Comparison of ENCODE assay signal across 15 cellular contexts in genomic region chr11:134734446-134734845, GRCh38.
"Had no signal": no experiment of that assay in that cellular context is flagged by ENCODE, and none has a peak within 500 bp of the region (broad histone marks: within the 10 kb centered on the region; RNA-seq: fewer than 3 reads in every experiment).

No MANE protein-coding gene starts in this region.

- H3K27me3 ChIP-seq: sigmoid colon, upper lobe of right lung had no signal

- DNase-seq: activated CD4-positive, alpha-beta T cell treated with anti-CD3 and anti-CD28 coated beads, Interleukin-2, amount 50 U/mL, for 4 hours; activated effector memory CD4-positive, alpha-beta T cell treated with anti-CD3 and anti-CD28 coated beads, Interleukin-2, amount 50 U/mL, for 16 hours; activated naive CD8-positive, alpha-beta T cell treated with anti-CD3 and anti-CD28 coated beads, Interleukin-2, amount 50 U/mL, for 24 hours; activated T-cell treated with anti-CD3 and anti-CD28 coated beads, Interleukin-2, amount 50 U/mL, for 4 hours; central memory CD4-positive, alpha-beta T cell; dermis blood vessel endothelial cell; left colon; mucosa of descending colon; natural killer cell; sigmoid colon; stimulated activated CD4-positive, alpha-beta T cell treated with anti-CD3 and anti-CD28 coated beads, Interleukin-12 subunit alpha, Interleukin-12 subunit beta, amount 100 ng/mL, for 4 hours; stimulated activated naive CD4-positive, alpha-beta T cell treated with Interleukin-2 at 50 U/mL for 16 hours; upper lobe of right lung had no signal

- H3K9me3 Mint-ChIP-seq: activated naive CD8-positive, alpha-beta T cell treated with anti-CD3 and anti-CD28 coated beads, Interleukin-2, amount 50 U/mL, for 24 hours; activated T-cell treated with anti-CD3 and anti-CD28 coated beads, Interleukin-2, amount 50 U/mL, for 4 hours; natural killer cell had no signal

- H3K27ac Mint-ChIP-seq: activated naive CD8-positive, alpha-beta T cell treated with anti-CD3 and anti-CD28 coated beads, Interleukin-2, amount 50 U/mL, for 24 hours; natural killer cell had no signal

- H3K4me3 Mint-ChIP-seq: natural killer cell had no signal

- H3K36me3 Mint-ChIP-seq: natural killer cell had no signal

- ATAC-seq: activated CD4-positive, CD25-positive, alpha-beta regulatory T cell treated with anti-CD3 and anti-CD28 coated beads, Interleukin-2, amount 50 U/mL, for 24 hours; activated naive CD8-positive, alpha-beta T cell treated with anti-CD3 and anti-CD28 coated beads, Interleukin-2, amount 50 U/mL, for 24 hours; activated T-cell treated with anti-CD3 and anti-CD28 coated beads, Interleukin-2, amount 50 U/mL, for 4 hours; left colon; mucosa of descending colon; natural killer cell; upper lobe of right lung had no signal

- H3K27ac ChIP-seq: sigmoid colon, suprapubic skin, upper lobe of right lung had no signal

- H3K4me3 ChIP-seq: mucosa of descending colon, sigmoid colon, suprapubic skin, upper lobe of right lung had no signal

- H3K9me3 ChIP-seq: mucosa of descending colon, sigmoid colon, suprapubic skin, upper lobe of right lung had no signal

- H3K36me3 ChIP-seq: sigmoid colon, suprapubic skin, upper lobe of right lung had no signal
